Comparison of ENCODE assay signal across 1 cellular context in genomic region chr9:136833381-136834142, GRCh38.
TF ChIP-seq lines count a peak whose summit lies in the region.

No MANE protein-coding gene starts in this region.

TF ChIP-seq in WTC11, 78 proteins besides CTCF, POLR2A, EP300 and RAD21 (continued from another document):
- TF ChIP-seq, protein P1, sequence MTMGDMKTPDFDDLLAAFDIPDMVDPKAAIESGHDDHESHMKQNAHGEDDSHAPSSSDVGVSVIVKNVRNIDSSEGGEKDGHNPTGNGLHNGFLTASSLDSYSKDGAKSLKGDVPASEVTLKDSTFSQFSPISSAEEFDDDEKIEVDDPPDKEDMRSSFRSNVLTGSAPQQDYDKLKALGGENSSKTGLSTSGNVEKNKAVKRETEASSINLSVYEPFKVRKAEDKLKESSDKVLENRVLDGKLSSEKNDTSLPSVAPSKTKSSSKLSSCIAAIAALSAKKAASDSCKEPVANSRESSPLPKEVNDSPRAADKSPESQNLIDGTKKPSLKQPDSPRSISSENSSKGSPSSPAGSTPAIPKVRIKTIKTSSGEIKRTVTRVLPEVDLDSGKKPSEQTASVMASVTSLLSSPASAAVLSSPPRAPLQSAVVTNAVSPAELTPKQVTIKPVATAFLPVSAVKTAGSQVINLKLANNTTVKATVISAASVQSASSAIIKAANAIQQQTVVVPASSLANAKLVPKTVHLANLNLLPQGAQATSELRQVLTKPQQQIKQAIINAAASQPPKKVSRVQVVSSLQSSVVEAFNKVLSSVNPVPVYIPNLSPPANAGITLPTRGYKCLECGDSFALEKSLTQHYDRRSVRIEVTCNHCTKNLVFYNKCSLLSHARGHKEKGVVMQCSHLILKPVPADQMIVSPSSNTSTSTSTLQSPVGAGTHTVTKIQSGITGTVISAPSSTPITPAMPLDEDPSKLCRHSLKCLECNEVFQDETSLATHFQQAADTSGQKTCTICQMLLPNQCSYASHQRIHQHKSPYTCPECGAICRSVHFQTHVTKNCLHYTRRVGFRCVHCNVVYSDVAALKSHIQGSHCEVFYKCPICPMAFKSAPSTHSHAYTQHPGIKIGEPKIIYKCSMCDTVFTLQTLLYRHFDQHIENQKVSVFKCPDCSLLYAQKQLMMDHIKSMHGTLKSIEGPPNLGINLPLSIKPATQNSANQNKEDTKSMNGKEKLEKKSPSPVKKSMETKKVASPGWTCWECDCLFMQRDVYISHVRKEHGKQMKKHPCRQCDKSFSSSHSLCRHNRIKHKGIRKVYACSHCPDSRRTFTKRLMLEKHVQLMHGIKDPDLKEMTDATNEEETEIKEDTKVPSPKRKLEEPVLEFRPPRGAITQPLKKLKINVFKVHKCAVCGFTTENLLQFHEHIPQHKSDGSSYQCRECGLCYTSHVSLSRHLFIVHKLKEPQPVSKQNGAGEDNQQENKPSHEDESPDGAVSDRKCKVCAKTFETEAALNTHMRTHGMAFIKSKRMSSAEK (CRISPR knock-in tag; IDR thresholded peaks at IDR 0.05; ENCODE audit: borderline replicate concordance): no peak
- TF ChIP-seq GABPB1 (CRISPR knock-in tag; IDR thresholded peaks at IDR 0.05) (no peak), ZNF671 (CRISPR knock-in tag; IDR thresholded peaks at IDR 0.05) (no peak), ESRRA (CRISPR knock-in tag; IDR thresholded peaks at IDR 0.05; ENCODE audit: borderline replicate concordance) (no peak)
